Comparison of ENCODE assay signal across 21 cellular contexts in the genomic region with DNA sequence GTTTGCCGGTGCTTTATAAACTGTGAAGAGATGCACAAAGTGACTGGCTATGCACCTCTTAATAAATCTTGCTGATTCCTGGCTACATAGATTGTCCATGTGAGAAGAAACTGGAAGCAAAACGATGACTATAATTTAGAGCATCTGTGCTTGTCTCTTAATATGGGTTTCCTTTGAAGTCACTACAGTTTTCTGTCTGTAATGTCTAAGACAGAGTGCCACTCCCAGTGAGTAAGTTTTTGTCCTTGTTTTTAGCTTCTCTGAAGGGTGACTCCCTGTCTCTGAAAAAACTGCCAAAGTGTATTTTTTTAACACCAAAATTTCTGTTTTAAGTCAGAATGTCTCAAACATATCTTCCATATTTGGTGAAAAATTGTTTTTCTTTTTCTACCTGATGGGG.
"Had no signal": no experiment of that assay in that cellular context is flagged by ENCODE, and none has a peak within 500 bp of the region (broad histone marks: within the 10 kb centered on the region; RNA-seq: fewer than 3 reads in every experiment).

No MANE protein-coding gene starts in this region.

- ATAC-seq: activated CD4-positive, alpha-beta T cell treated with anti-CD3 and anti-CD28 coated beads for 36 hours; activated T-cell treated with anti-CD3 and anti-CD28 coated beads, Interleukin-2, amount 50 U/mL, for 72 hours had no signal

- H3K36me3 ChIP-seq: adrenal gland, SJCRH30, WERI-Rb-1 had no signal

- DNase-seq: activated CD4-positive, alpha-beta memory T cell treated with anti-CD3 and anti-CD28 coated beads, Interleukin-2, amount 10 ng/mL, durations not matched to agents 7 days and 5 days; activated CD4-positive, alpha-beta T cell treated with anti-CD3 and anti-CD28 coated beads for 36 hours; activated CD4-positive, alpha-beta T cell treated with anti-CD3 and anti-CD28 coated beads, Interleukin-2, amount 50 U/mL, for 1 hour; activated naive CD4-positive, alpha-beta T cell treated with anti-CD3 and anti-CD28 coated beads, Interleukin-2, amount 50 U/mL, for 16 hours; activated naive CD8-positive, alpha-beta T cell treated with anti-CD3 and anti-CD28 coated beads, Interleukin-2, amount 10 ng/mL, durations not matched to agents 7 days and 5 days; activated T-cell treated with anti-CD3 and anti-CD28 coated beads, Interleukin-2, amount 50 U/mL, for 72 hours; adrenal gland; anterior cingulate cortex; central memory CD4-positive, alpha-beta T cell; NCI-H1092; NCI-H1417; NCI-H1930; NCI-H2171; NCI-H226; NCI-H526 treated with DMSO at 0.1 percent for 48 hours; NCI-H82; SJCRH30; SK-N-SH; T-helper 1 cell; WERI-Rb-1 had no signal

- H3K4me1 ChIP-seq: adrenal gland, SJCRH30 had no signal

- H3K27me3 ChIP-seq: adrenal gland, SJCRH30 had no signal

- FAIRE-seq: bronchial epithelial cell had no signal

- H3K4me2 ChIP-seq: SK-N-SH had no signal

- H3K9ac ChIP-seq: SK-N-SH had no signal

- H3K9me3 ChIP-seq: adrenal gland, SJCRH30, SK-N-SH had no signal

- H3K4me3 ChIP-seq: adrenal gland, SJCRH30 had no signal

- H3K27ac ChIP-seq: adrenal gland, SJCRH30, WERI-Rb-1 had no signal
